8 cellular contexts compared by ENCODE assay signal in the genomic region with DNA sequence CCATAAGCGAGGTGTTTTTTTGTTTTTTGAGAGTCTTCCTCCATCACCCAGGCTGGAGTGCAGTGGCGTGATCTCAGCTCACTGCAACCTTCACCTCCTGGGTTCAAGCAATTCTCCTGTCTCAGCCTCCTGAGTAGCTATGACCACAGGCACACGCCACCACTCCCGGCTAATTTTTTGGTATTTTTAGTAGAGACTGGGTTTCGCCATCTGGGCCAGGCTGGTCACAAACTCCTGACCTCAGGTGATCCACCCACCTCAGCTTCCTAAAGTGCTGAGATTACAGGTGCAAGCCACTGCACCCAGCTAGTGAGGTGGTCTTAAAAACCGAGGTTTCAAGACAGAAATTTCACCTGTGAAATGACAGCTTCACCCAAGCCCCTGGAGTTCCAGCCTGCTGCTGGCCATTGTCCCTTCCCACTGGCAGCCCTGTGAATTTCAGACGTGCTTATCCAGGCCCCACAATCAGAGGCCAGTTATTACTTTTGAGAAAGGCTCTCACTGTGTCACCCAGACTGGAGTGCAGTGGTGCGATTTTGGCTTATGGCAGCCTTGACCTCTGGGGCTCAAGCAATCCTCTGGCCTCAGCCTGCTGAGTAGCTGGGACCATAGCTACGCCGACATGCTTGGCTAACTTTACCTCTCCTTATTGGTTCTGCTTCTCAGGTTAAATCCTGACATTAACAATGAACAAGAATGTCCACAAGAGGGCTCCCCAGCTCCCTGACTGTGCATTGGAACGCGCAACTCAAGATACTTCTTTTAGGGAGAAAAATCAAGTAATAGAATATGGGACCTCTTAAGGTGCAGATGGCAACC. TPM values are rescaled to one million over a fixed set of nuclear protein-coding genes. Genes with fewer than 3 reads are reported as not detected.
DNase-seq lines count a peak whose midpoint lies in the region; ATAC-seq and TF ChIP-seq lines count a peak whose summit lies in the region.

No MANE protein-coding gene starts in this region.

- no peak for ATAC-seq in HG02870 (IDR thresholded peaks at IDR 0.05; ENCODE audit: unreplicated experiment)
- ATAC-seq in GM18520 (IDR thresholded peaks at IDR 0.05; ENCODE audit: unreplicated experiment) = no peak

- TF ChIP-seq CTCF in AG09319 (IDR thresholded peaks at IDR 0.05; ENCODE audit: low read depth, low read length) = peak; percentile 66
- TF ChIP-seq CTCF in GM12875 (IDR thresholded peaks at IDR 0.05; ENCODE audit: borderline replicate concordance, insufficient read depth, low read depth, low read length) = peak; percentile 47; the same call in 1 of the 2 replicates
- peak; percentile 74 for TF ChIP-seq CTCF in fibroblast of villous mesenchyme (IDR thresholded peaks at IDR 0.05; ENCODE audit: insufficient read depth, low read depth, low read length)

- DNase-seq in AG09319 (ENCODE audit: extremely low read depth, low read depth) (no peak), NCI-H526 treated with DMSO at 0.1 percent for 48 hours (lab: John Stamatoyannopoulos, UW) (peak; percentile 23), fibroblast of villous mesenchyme (ENCODE audit: low read depth) (peak; percentile 76), pons (ENCODE audit: low spot score) (peak; percentile 68)
- peak; percentile 72 for DNase-seq in activated CD8-positive, alpha-beta memory T cell treated with anti-CD3 and anti-CD28 coated beads, Interleukin-2, amount 50 U/mL, for 48 hours

- H3K4me3 ChIP-seq in GM12875 (ENCODE audit: low read depth, low read length) = no peak overlapping the region
- no peak overlapping the region for H3K4me3 ChIP-seq in fibroblast of villous mesenchyme (ENCODE audit: low read depth, low read length)

RNA-seq across cellular contexts. Expression of a gene that starts 19.4 kb away (rescaled TPM):
- total RNA-seq in fibroblast of villous mesenchyme = 1,401 and 1,535 TPM in 2 replicates

RNA-seq across cellular contexts. Expression of a gene that starts 41.7 kb away (rescaled TPM):
- 51.4 and 56.0 TPM in 2 replicates for total RNA-seq in fibroblast of villous mesenchyme
